ENCODE assay signal across 8 cellular contexts in genomic region chr12:64669270-64669842, GRCh38. TPM values are rescaled to one million over a fixed set of nuclear protein-coding genes. Genes with fewer than 3 reads are reported as not detected.
A peak's percentile ranks its signal among the peaks of the same experiment; 100 is the strongest.
DNase-seq lines count a peak whose midpoint lies in the region; ATAC-seq and TF ChIP-seq lines count a peak whose summit lies in the region.

No MANE protein-coding gene starts in this region.

- H3K4me3 ChIP-seq in esophagus squamous epithelium, result peak overlapping the region in 2 of 4 donors; percentile 23 to 46

- H3K36me3 ChIP-seq in esophagus squamous epithelium, result no peaks in the 10 kb centered on the region

- no peaks in the 10 kb centered on the region for H3K27me3 ChIP-seq in esophagus squamous epithelium

- TF ChIP-seq CTCF in esophagus squamous epithelium (IDR thresholded peaks at IDR 0.05), result no peak

- WGBS in esophagus squamous epithelium, 2 donors, result 25 to 67% methylated on average over 9 of the region's 10 CpGs

- intact Hi-C loops in esophagus squamous epithelium (cut with DNase I), result no loop called here
- intact Hi-C loops in sciatic nerve (cut with DNase I), result no loop called here

- ATAC-seq in GM19452 (IDR thresholded peaks at IDR 0.05; ENCODE audit: unreplicated experiment) (peak; percentile 72), HG03460 (IDR thresholded peaks at IDR 0.05; ENCODE audit: unreplicated experiment) (peak; percentile 85), sciatic nerve (peak; percentile 47)

- TF ChIP-seq POLR2A in esophagus squamous epithelium (IDR thresholded peaks at IDR 0.05), result no peak

- DNase-seq in DMS53 treated with DMSO at 0.1 percent for 48 hours (lab: John Stamatoyannopoulos, UW; ENCODE audit: unreplicated experiment) (peak; percentile 63), UCSD-AML1 (lab: John Stamatoyannopoulos, UW; ENCODE audit: unreplicated experiment) (peak; percentile 77), esophagus squamous epithelium (lab: John Stamatoyannopoulos, UW) (no peak), sciatic nerve (ENCODE audit: low spot score) (no peak), cortex of kidney (lab: John Stamatoyannopoulos, UW) (no peak), AG20443 (ENCODE audit: low spot score) (no peak)

- no peaks in the 10 kb centered on the region for H3K9me3 ChIP-seq in esophagus squamous epithelium

- peaks cover 14 to 95% (median 50%) of the 10 kb centered on the region in 3 donors for H3K4me1 ChIP-seq in esophagus squamous epithelium

- H3K27ac ChIP-seq in esophagus squamous epithelium, result peak overlapping the region; percentile 7 to 88 (median 73)

RNA-seq across cellular contexts. Expression of gene RASSF3, which starts 59.1 kb away (rescaled TPM):
- total RNA-seq in esophagus squamous epithelium (10 to 100 TPM; 10.4 to 44.4 (median 15.5) TPM), sciatic nerve (49.3 TPM)

Comparison
In these comparisons a context has a peak if more than half of its experiments do, and no peak if none do; other contexts are left out.
1. DNase-seq: peak in DMS53 treated with DMSO at 0.1 percent for 48 hours (single experiment) and UCSD-AML1 (single experiment); none in esophagus squamous epithelium (single experiment), sciatic nerve (single experiment), cortex of kidney (single experiment) and AG20443 (single experiment).
2. Peak in every context shown above with its lines, with median percentiles within 50 percentile points of each other: ATAC-seq.